Comparison of ENCODE assay signal across 11 cellular contexts in genomic region chr7:140645166-140645565, GRCh38. TPM values are rescaled to one million over a fixed set of nuclear protein-coding genes. Genes with fewer than 3 reads are reported as not detected.
DNase-seq lines count a peak whose midpoint lies in the region; ATAC-seq, FAIRE-seq and TF ChIP-seq lines count a peak whose summit lies in the region.
"Had no signal": no experiment of that assay in that cellular context is flagged by ENCODE, and none has a peak within 500 bp of the region (broad histone marks: within the 10 kb centered on the region; RNA-seq: fewer than 3 reads in every experiment).

No MANE protein-coding gene starts in this region.

- in situ Hi-C loops in K562 (cut with MboI) = loop anchor here (5.0 kb wide), 1 partner anchor 123 kb away; no protein-coding TSS in a partner anchor

- WGBS in K562 (ENCODE audit: insufficient coverage, low coverage, missing lambda C conversion rate) = 9% methylated on average over 4 of the region's 4 CpGs
- 79 to 84% methylated on average over 4 of the region's 4 CpGs for WGBS in thyroid gland, 2 donors

- RAD21 ChIA-PET in HCT116 (lab: Charles Lee; ENCODE audit: low non-redundant PET in 1 of 2, low total read pairs in 2 of 2, uncharacterized antibody in 2 of 2, unreplicated experiment in 2 of 2) = no interaction called here

- POLR2A ChIA-PET in HCT116 (lab: Charles Lee) (no interaction called here), K562 (lab: Yijun Ruan, JAX) (interaction anchor here (0.6 to 0.9 kb wide), 3 partner anchors 39 to 1067 kb away, joined by 3 read pairs; no protein-coding TSS in a partner anchor)

- TF ChIP-seq EP300 in K562 (IDR thresholded peaks at IDR 0.05; ENCODE audit: low read length) = no peak

- H2AFZ ChIP-seq in HCT116 (ENCODE audit: low read depth, low read length, poor library complexity, severe bottlenecking) (no peak overlapping the region), K562 (ENCODE audit: low read depth, low read length) (no peak overlapping the region), osteoblast (ENCODE audit: low read length) (no peak overlapping the region)

- H3K27ac ChIP-seq in HCT116 (ENCODE audit: low read depth, low read length) (no peak overlapping the region), K562 (ENCODE audit: extremely low read depth, low read depth, low read length) (no peak overlapping the region), osteoblast (ENCODE audit: low read depth, low read length) (no peak overlapping the region), thyroid gland (no peak overlapping the region)
- H3K27ac ChIP-seq in effector memory CD4-positive, alpha-beta T cell (ENCODE audit: insufficient read depth, low read length, poor library complexity, severe bottlenecking) = no peak overlapping the region

- H3K27me3 ChIP-seq in HCT116 (ENCODE audit: insufficient read depth, low read length) (no peaks in the 10 kb centered on the region), K562 (ENCODE audit: control insufficient read depth in 2 of 2, insufficient read depth in 2 of 2, low read length in 2 of 2) (peaks cover 35 to 77% of the 10 kb centered on the region in 2 experiments), osteoblast (ENCODE audit: insufficient read depth, low read length) (peaks cover 18% of the 10 kb centered on the region), thyroid gland (no peaks in the 10 kb centered on the region)
- peaks cover 10% of the 10 kb centered on the region for H3K27me3 ChIP-seq in effector memory CD4-positive, alpha-beta T cell (replicated peaks; ENCODE audit: control insufficient read depth, insufficient read depth, low read length, poor library complexity, severe bottlenecking)

- H3K9me3 ChIP-seq in HCT116 (ENCODE audit: control insufficient read depth in 1 of 2, insufficient read depth in 1 of 2, low read depth in 1 of 2, low read length in 2 of 2) = no peaks in the 10 kb centered on the region
- no peaks in the 10 kb centered on the region for H3K9me3 ChIP-seq in K562 (replicated peaks; ENCODE audit: control insufficient read depth, insufficient read depth, low read depth, low read length)
- H3K9me3 ChIP-seq in osteoblast (ENCODE audit: low read depth, low read length) = no peaks in the 10 kb centered on the region
- H3K9me3 ChIP-seq in effector memory CD4-positive, alpha-beta T cell (ENCODE audit: control insufficient read depth, low read length) = no peaks in the 10 kb centered on the region
- no peaks in the 10 kb centered on the region for H3K9me3 ChIP-seq in thyroid gland

- peak; percentile 82 for FAIRE-seq in K562 (lab: Jason Lieb, UNC)
- FAIRE-seq: HTR-8/SVneo had no signal

- 0 out of 2 replicates have a peak, but pooled peaks have one; percentile 15 for TF ChIP-seq RAD21 in HCT116 (IDR thresholded peaks at IDR 0.05; ENCODE audit: low read depth)
- peak in 1 of 2 experiments; percentile 51; a peak in 2 of 4 replicates for TF ChIP-seq RAD21 in K562 (CRISPR knock-in tag; conservative IDR thresholded peaks at IDR 0.05 in 1 of 2, IDR thresholded peaks at IDR 0.05 in 1 of 2)

- H3K36me3 ChIP-seq in HCT116 (ENCODE audit: control insufficient read depth in 1 of 2, insufficient read depth in 2 of 2, low read length in 2 of 2) = no peaks in the 10 kb centered on the region
- H3K36me3 ChIP-seq in K562 (ENCODE audit: control insufficient read depth, insufficient read depth, low read length) = no peaks in the 10 kb centered on the region
- no peaks in the 10 kb centered on the region for H3K36me3 ChIP-seq in osteoblast (ENCODE audit: insufficient read depth, low read length)
- no peaks in the 10 kb centered on the region for H3K36me3 ChIP-seq in effector memory CD4-positive, alpha-beta T cell (ENCODE audit: control insufficient read depth, insufficient read depth, low read length)
- H3K36me3 ChIP-seq in thyroid gland = no peaks in the 10 kb centered on the region

- CTCF ChIA-PET in HCT116 (lab: Charles Lee) (interaction anchor here (0.7 to 2.5 kb wide), 3 partner anchors 127 to 133 kb away, joined by 3 to 9 read pairs (median 4); no protein-coding TSS in a partner anchor), K562 (lab: Yijun Ruan, JAX; ENCODE audit: low intra/inter-chr PET ratio) (no interaction called here)

- TF ChIP-seq CTCF in HCT116 (IDR thresholded peaks at IDR 0.05 in 2 of 3, conservative IDR thresholded peaks at IDR 0.05 in 1 of 3; ENCODE audit: borderline replicate concordance in 1 of 3, insufficient read depth in 1 of 3, low read depth in 2 of 3, low read length in 2 of 3) (peak; percentile 21 to 77 (median 70); a peak in 5 of 6 replicates), K562 (IDR thresholded peaks at IDR 0.05 in 2 of 3, conservative IDR thresholded peaks at IDR 0.05 in 1 of 3; ENCODE audit: insufficient read depth in 2 of 3, low read depth in 1 of 3, low read length in 3 of 3) (peak; percentile 65 to 88 (median 75)), osteoblast (IDR thresholded peaks at IDR 0.05; ENCODE audit: extremely low read depth, low read depth, low read length) (peak; percentile 40), thyroid gland (IDR thresholded peaks at IDR 0.05) (no peak)

- no TSS peak for BruUV-seq in HCT116 (replicated peaks; lab: Mats Ljungman, UMichigan)
- BruUV-seq in K562 (replicated peaks; lab: Mats Ljungman, UMichigan) = no TSS peak

- H3K79me2 ChIP-seq in HCT116 (ENCODE audit: insufficient read depth, low read length) (no peaks in the 10 kb centered on the region), K562 (ENCODE audit: control insufficient read depth, insufficient read depth, low read length) (no peaks in the 10 kb centered on the region), osteoblast (ENCODE audit: insufficient read depth, low read length) (no peaks in the 10 kb centered on the region)

- H3K4me3 ChIP-seq in HCT116 (replicated peaks in 1 of 2; ENCODE audit: low read depth in 1 of 2, low read length in 2 of 2) = no peak overlapping the region
- H3K4me3 ChIP-seq in K562 = no peak overlapping the region
- H3K4me3 ChIP-seq in osteoblast (ENCODE audit: insufficient read depth, low read length) = no peak overlapping the region
- H3K4me3 ChIP-seq in effector memory CD4-positive, alpha-beta T cell (ENCODE audit: insufficient read depth, low read depth, low read length, poor library complexity, severe bottlenecking) = no peak overlapping the region
- H3K4me3 ChIP-seq in thyroid gland (replicated peaks in 1 of 3) = no peak overlapping the region

- no peaks in the 10 kb centered on the region for H3K9me1 ChIP-seq in K562 (ENCODE audit: control insufficient read depth, insufficient read depth, low read length)

- intact Hi-C loops in HCT116 (cut with micrococcal nuclease) = no loop called here
- intact Hi-C loops in K562 (cut with micrococcal nuclease) = no loop called here
- intact Hi-C loops in thyroid gland (cut with DNase I) = no loop called here

- H3K4me2 ChIP-seq in HCT116 (ENCODE audit: low read length) (no peak overlapping the region), K562 (ENCODE audit: insufficient read depth, low read length) (no peak overlapping the region), osteoblast (ENCODE audit: insufficient read depth, low read length) (no peak overlapping the region)

- H3K9ac ChIP-seq in HCT116 (ENCODE audit: low read length) (no peak overlapping the region), K562 (ENCODE audit: insufficient read depth in 1 of 2, low read depth in 2 of 2, low read length in 2 of 2) (no peak overlapping the region)

- ATAC-seq in HCT116 = peak; percentile 53
- peak; percentile 77 for ATAC-seq in K562
- no peak for ATAC-seq in GM19035 (IDR thresholded peaks at IDR 0.05; ENCODE audit: unreplicated experiment)

- no peaks in the 10 kb centered on the region for H4K20me1 ChIP-seq in HCT116 (ENCODE audit: insufficient read depth)
- peaks cover 14% of the 10 kb centered on the region for H4K20me1 ChIP-seq in K562 (replicated peaks; ENCODE audit: control insufficient read depth, insufficient read depth, low read length)
- H4K20me1 ChIP-seq in osteoblast (ENCODE audit: insufficient read depth, low read length) = no peaks in the 10 kb centered on the region

- TF ChIP-seq POLR2A in HCT116 (IDR thresholded peaks at IDR 0.05; ENCODE audit: borderline replicate concordance, extremely low read depth, insufficient read depth, insufficient read length) (no peak), K562 (conservative IDR thresholded peaks at IDR 0.05) (no peak), thyroid gland (IDR thresholded peaks at IDR 0.05) (no peak)

- DNase-seq in activated CD4-positive, alpha-beta T cell treated with anti-CD3 and anti-CD28 coated beads, Interleukin-2, amount 50 U/mL, for 48 hours = peak; percentile 38 to 48
- DNase-seq in activated CD4-positive, alpha-beta T cell treated with anti-CD3 and anti-CD28 coated beads for 1 hour = no peak
- DNase-seq in HCT116 (ENCODE audit: low read depth, low spot score) = no peak
- peak; percentile 63 to 76 (median 76) for DNase-seq in K562 (ENCODE audit: extremely low read depth in 1 of 4, low spot score in 3 of 4)
- peak; percentile 38 for DNase-seq in osteoblast (ENCODE audit: insufficient read length, low spot score, missing footprints)
- DNase-seq in effector memory CD4-positive, alpha-beta T cell = no peak
- DNase-seq in thyroid gland = no peak
- DNase-seq: activated B cell treated with CpG ODN at 0.5 μM for 24 hours; CD4-positive, alpha-beta memory T cell had no signal

- H3K9me2 ChIP-seq in HCT116 (ENCODE audit: insufficient read depth) = no peaks in the 10 kb centered on the region

- H3K4me1 ChIP-seq in HCT116 (ENCODE audit: control insufficient read depth in 1 of 2, insufficient read depth in 2 of 2, low read length in 2 of 2) = peaks cover 2 to 16% of the 10 kb centered on the region in 2 experiments; a peak in 3 of 4 replicates
- peaks cover 0 to 11% of the 10 kb centered on the region in 2 experiments; a peak in 2 of 5 replicates for H3K4me1 ChIP-seq in K562 (replicated peaks in 1 of 2; ENCODE audit: control insufficient read depth in 2 of 2, insufficient read depth in 2 of 2, low read length in 2 of 2)
- no peaks in the 10 kb centered on the region for H3K4me1 ChIP-seq in osteoblast (ENCODE audit: insufficient read depth, low read length)
- peaks cover 4% of the 10 kb centered on the region for H3K4me1 ChIP-seq in effector memory CD4-positive, alpha-beta T cell (ENCODE audit: control insufficient read depth, insufficient read depth, low read length, poor library complexity, severe bottlenecking)
- peaks cover 0 to under 1% of the 10 kb centered on the region in 2 donors for H3K4me1 ChIP-seq in thyroid gland

RNA-seq across cellular contexts. Expression of gene DENND2A, which starts 4.6 kb away (rescaled TPM):
- 0.12 TPM for total RNA-seq in HCT116 (2021; ENCODE audit: unreplicated experiment)
- 0.15 and 0.18 TPM in 2 replicates for polyA plus RNA-seq in HCT116 (2012)
- not detected in 2 replicates for total RNA-seq in K562 (2011; cell fraction: chromatin; rRNA removed; ENCODE audit: low replicate concordance)
- not detected in 2 replicates for total RNA-seq in K562 (2011; cell fraction: nucleolus; rRNA removed)
- total RNA-seq in K562 (2011; cell fraction: nucleoplasm; rRNA removed) = not detected in 2 replicates
- total RNA-seq in K562 (2014; rRNA removed) = not detected in 2 replicates
- total RNA-seq in K562 (2014; rRNA removed; fragmentation: Illumina TruSeq; extraction: Trizol) = not detected in 2 replicates
- not detected in 2 replicates for total RNA-seq in K562 (2015; rRNA removed; fragmentation: Illumina TruSeq; extraction: Trizol)
- total RNA-seq in K562 (2021) = 0.16 TPM in 1 of 2 replicates, not detected in the other
- polyA plus RNA-seq in K562 (2011; rRNA removed) = not detected in 2 replicates
- not detected in 2 replicates for polyA plus RNA-seq in K562 (2011; cell fraction: cytosol; rRNA removed)
- 0.18 TPM in 1 of 2 replicates, not detected in the other for polyA plus RNA-seq in K562 (2011; cell fraction: nucleus; rRNA removed)
- polyA plus RNA-seq in K562 (2012) = not detected in 2 replicates
- not detected in 2 replicates for polyA plus RNA-seq in K562 (2014; fragmentation: Illumina TruSeq; extraction: Trizol)
- polyA plus RNA-seq in K562 (2014; fragmentation: Nextera tagmentation; extraction: Ambion mirVana) = not detected
- not detected in 2 replicates for polyA plus RNA-seq in K562 (2014; rRNA removed)
- not detected in 2 replicates for polyA minus RNA-seq in K562 (2011; rRNA and poly(A)+ RNA removed)
- polyA minus RNA-seq in K562 (2011; cell fraction: cytosol; rRNA and poly(A)+ RNA removed) = not detected in 2 replicates
- polyA minus RNA-seq in K562 (2011; cell fraction: nucleus; rRNA and poly(A)+ RNA removed) = not detected in 2 replicates
- total RNA-seq in osteoblast = 0.36 and 0.59 TPM in 2 replicates
- total RNA-seq in thyroid gland = 10 to 100 TPM in 1 of 4 donors, 1 to 10 TPM in 3; 2.0 to 10.9 (median 5.1) TPM
- total RNA-seq: activated B cell treated with CpG ODN at 0.5 μM for 24 hours; CD4-positive, alpha-beta memory T cell had no signal
- polyA plus RNA-seq: CD4-positive, alpha-beta memory T cell had no signal

RNA-seq across cellular contexts. Expression of gene ADCK2, which starts 27.6 kb away (rescaled TPM):
- total RNA-seq in HCT116 (2021; ENCODE audit: unreplicated experiment) = 16.9 TPM
- 23.2 and 25.1 TPM in 2 replicates for polyA plus RNA-seq in HCT116 (2012)
- 7.9 and 18.9 TPM in 2 replicates for total RNA-seq in K562 (2011; cell fraction: chromatin; rRNA removed; ENCODE audit: low replicate concordance)
- 18.3 and 25.7 TPM in 2 replicates for total RNA-seq in K562 (2011; cell fraction: nucleolus; rRNA removed)
- total RNA-seq in K562 (2011; cell fraction: nucleoplasm; rRNA removed) = 16.6 and 17.8 TPM in 2 replicates
- 10.6 and 12.9 TPM in 2 replicates for total RNA-seq in K562 (2014; rRNA removed)
- 9.1 and 10.3 TPM in 2 replicates for total RNA-seq in K562 (2014; rRNA removed; fragmentation: Illumina TruSeq; extraction: Trizol)
- 13.3 and 13.8 TPM in 2 replicates for total RNA-seq in K562 (2015; rRNA removed; fragmentation: Illumina TruSeq; extraction: Trizol)
- total RNA-seq in K562 (2021) = 13.8 and 14.3 TPM in 2 replicates
- 12.0 and 12.8 TPM in 2 replicates for polyA plus RNA-seq in K562 (2011; rRNA removed)
- 9.7 and 13.6 TPM in 2 replicates for polyA plus RNA-seq in K562 (2011; cell fraction: cytosol; rRNA removed)
- 7.2 and 7.7 TPM in 2 replicates for polyA plus RNA-seq in K562 (2011; cell fraction: nucleus; rRNA removed)
- 12.2 and 28.1 TPM in 2 replicates for polyA plus RNA-seq in K562 (2012)
- 7.7 and 9.4 TPM in 2 replicates for polyA plus RNA-seq in K562 (2014; fragmentation: Illumina TruSeq; extraction: Trizol)
- 1 to 10 TPM in 1 of 2 experiments, under 1 TPM in 1; 0.08 to 1.1 TPM for polyA plus RNA-seq in K562 (2014; fragmentation: Nextera tagmentation; extraction: Ambion mirVana)
- 9.7 and 10.1 TPM in 2 replicates for polyA plus RNA-seq in K562 (2014; rRNA removed)
- 13.7 and 15.8 TPM in 2 replicates for polyA minus RNA-seq in K562 (2011; rRNA and poly(A)+ RNA removed)
- 9.4 and 9.5 TPM in 2 replicates for polyA minus RNA-seq in K562 (2011; cell fraction: cytosol; rRNA and poly(A)+ RNA removed)
- polyA minus RNA-seq in K562 (2011; cell fraction: nucleus; rRNA and poly(A)+ RNA removed) = 5.8 and 8.3 TPM in 2 replicates
- 25.3 and 28.6 TPM in 2 replicates for total RNA-seq in osteoblast
- total RNA-seq in thyroid gland = 10 to 100 TPM; 19.9 to 46.1 (median 32.7) TPM

RNA-seq across cellular contexts. Expression of gene NDUFB2, which starts 51.3 kb away (rescaled TPM):
- 143 TPM for total RNA-seq in HCT116 (2021; ENCODE audit: unreplicated experiment)
- 186 and 201 TPM in 2 replicates for polyA plus RNA-seq in HCT116 (2012)
- total RNA-seq in K562 (2011; cell fraction: chromatin; rRNA removed; ENCODE audit: low replicate concordance) = 79.2 and 130 TPM in 2 replicates
- 76.4 and 80.7 TPM in 2 replicates for total RNA-seq in K562 (2011; cell fraction: nucleolus; rRNA removed)
- 109 and 165 TPM in 2 replicates for total RNA-seq in K562 (2011; cell fraction: nucleoplasm; rRNA removed)
- 303 and 359 TPM in 2 replicates for total RNA-seq in K562 (2014; rRNA removed)
- 320 and 326 TPM in 2 replicates for total RNA-seq in K562 (2014; rRNA removed; fragmentation: Illumina TruSeq; extraction: Trizol)
- 273 and 287 TPM in 2 replicates for total RNA-seq in K562 (2015; rRNA removed; fragmentation: Illumina TruSeq; extraction: Trizol)
- 304 and 329 TPM in 2 replicates for total RNA-seq in K562 (2021)
- 540 and 563 TPM in 2 replicates for polyA plus RNA-seq in K562 (2011; rRNA removed)
- polyA plus RNA-seq in K562 (2011; cell fraction: cytosol; rRNA removed) = 1,462 and 1,579 TPM in 2 replicates
- 200 and 270 TPM in 2 replicates for polyA plus RNA-seq in K562 (2011; cell fraction: nucleus; rRNA removed)
- 195 and 484 TPM in 2 replicates for polyA plus RNA-seq in K562 (2012)
- 220 and 292 TPM in 2 replicates for polyA plus RNA-seq in K562 (2014; fragmentation: Illumina TruSeq; extraction: Trizol)
- polyA plus RNA-seq in K562 (2014; fragmentation: Nextera tagmentation; extraction: Ambion mirVana) = 1,000 to 10,000 TPM; 1,937 to 2,075 TPM
- 465 and 510 TPM in 2 replicates for polyA plus RNA-seq in K562 (2014; rRNA removed)
- polyA minus RNA-seq in K562 (2011; rRNA and poly(A)+ RNA removed) = 64.1 and 78.0 TPM in 2 replicates
- 36.6 and 38.4 TPM in 2 replicates for polyA minus RNA-seq in K562 (2011; cell fraction: cytosol; rRNA and poly(A)+ RNA removed)
- 20.3 and 43.4 TPM in 2 replicates for polyA minus RNA-seq in K562 (2011; cell fraction: nucleus; rRNA and poly(A)+ RNA removed)
- 56.5 and 66.3 TPM in 2 replicates for total RNA-seq in osteoblast
- 100 to 1,000 TPM; 213 to 955 (median 698) TPM for total RNA-seq in thyroid gland

Comparison
In these comparisons a context has a peak if more than half of its experiments do, and no peak if none do; other contexts are left out.
1. DNase-seq: peak in activated CD4-positive, alpha-beta T cell treated with anti-CD3 and anti-CD28 coated beads, Interleukin-2, amount 50 U/mL, for 48 hours (2 of 2), K562 (4 of 4) and osteoblast (single experiment); none in activated CD4-positive, alpha-beta T cell treated with anti-CD3 and anti-CD28 coated beads for 1 hour (single experiment), HCT116 (single experiment), effector memory CD4-positive, alpha-beta T cell (0 of 3) and thyroid gland (0 of 2).
2. CTCF ChIP-seq: peak in HCT116 (3 of 3), K562 (3 of 3) and osteoblast (single experiment); none in thyroid gland (0 of 6).